8 cellular contexts compared by ENCODE assay signal in genomic region chr15:28737521-28738199, GRCh38. TPM values are rescaled to one million over a fixed set of nuclear protein-coding genes. Genes with fewer than 3 reads are reported as not detected.
A peak's percentile ranks its signal among the peaks of the same experiment; 100 is the strongest.
DNase-seq lines count a peak whose midpoint lies in the region; ATAC-seq and TF ChIP-seq lines count a peak whose summit lies in the region.
"Not testable (repeated sequence)": the region's sequence is repeated elsewhere in the genome, so short reads cannot be mapped to it uniquely, and the experiment has no call there.

No MANE protein-coding gene starts in this region.

- H3K9me3 ChIP-seq in CD4-positive, CD25-positive, alpha-beta regulatory T cell (ENCODE audit: control insufficient read depth in 2 of 2, low read length in 2 of 2); HUES6 (ENCODE audit: control insufficient read depth, insufficient read depth, low read depth, low read length); naive thymus-derived CD4-positive, alpha-beta T cell (ENCODE audit: control insufficient read depth in 2 of 3, low read length in 3 of 3): not testable (repeated sequence)

- CTCF ChIA-PET in activated CD4-positive, alpha-beta T cell treated with anti-CD3 and anti-CD28 coated beads for 36 hours (lab: Charles Lee); naive thymus-derived CD4-positive, alpha-beta T cell (lab: Charles Lee): not testable (repeated sequence)

- H3K4me3 ChIP-seq in CD4-positive, CD25-positive, alpha-beta regulatory T cell (ENCODE audit: low read depth, low read length) = peak overlapping the region; percentile 32
- H3K4me3 ChIP-seq in HUES6 (ENCODE audit: low read depth, low read length) = peak overlapping the region; percentile 45
- H3K4me3 ChIP-seq in naive thymus-derived CD4-positive, alpha-beta T cell (ENCODE audit: low read length) = not testable (repeated sequence)

- H3K4me3 Mint-ChIP-seq in CD4-positive, CD25-positive, alpha-beta regulatory T cell = peak overlapping the region in 3 of 4 donors; percentile 77 to 81 (median 80)
- peak overlapping the region; percentile 68 for H3K4me3 Mint-ChIP-seq in activated CD4-positive, alpha-beta T cell treated with anti-CD3 and anti-CD28 coated beads for 36 hours
- H3K4me3 Mint-ChIP-seq in brain = peak overlapping the region; percentile 74 to 91 (median 79)
- H3K4me3 Mint-ChIP-seq in naive thymus-derived CD4-positive, alpha-beta T cell = peak overlapping the region in 9 of 10 donors; percentile 79 to 97 (median 83)

- H3K36me3 ChIP-seq in CD4-positive, CD25-positive, alpha-beta regulatory T cell (ENCODE audit: control insufficient read depth, insufficient read depth, low read length); HUES6 (ENCODE audit: control insufficient read depth, insufficient read depth, low read length); naive thymus-derived CD4-positive, alpha-beta T cell (ENCODE audit: control insufficient read depth in 2 of 3, insufficient read depth in 3 of 3, low read length in 3 of 3): not testable (repeated sequence)

- peaks cover 15% of the 10 kb centered on the region for H3K27me3 Mint-ChIP-seq in CD4-positive, CD25-positive, alpha-beta regulatory T cell
- H3K27me3 Mint-ChIP-seq in activated CD4-positive, alpha-beta T cell treated with anti-CD3 and anti-CD28 coated beads for 36 hours; brain: not testable (repeated sequence)
- H3K27me3 Mint-ChIP-seq in naive thymus-derived CD4-positive, alpha-beta T cell = peaks cover 0 to 29% (median 0%) of the 10 kb centered on the region in 5 donors

- peaks cover 0 to 13% (median 3%) of the 10 kb centered on the region in 4 donors for H3K4me1 Mint-ChIP-seq in CD4-positive, CD25-positive, alpha-beta regulatory T cell
- not testable (repeated sequence) for H3K4me1 Mint-ChIP-seq in activated CD4-positive, alpha-beta T cell treated with anti-CD3 and anti-CD28 coated beads for 36 hours
- H3K4me1 Mint-ChIP-seq in brain = peaks cover 19% of the 10 kb centered on the region
- peaks cover 0 to 23% (median 10%) of the 10 kb centered on the region in 7 donors for H3K4me1 Mint-ChIP-seq in naive thymus-derived CD4-positive, alpha-beta T cell

- H3K27me3 ChIP-seq in CD4-positive, CD25-positive, alpha-beta regulatory T cell (ENCODE audit: control insufficient read depth, insufficient read depth, low read length); naive thymus-derived CD4-positive, alpha-beta T cell (ENCODE audit: control insufficient read depth in 2 of 2, insufficient read depth in 2 of 2, low read length in 2 of 2): not testable (repeated sequence)
- peaks cover 10% of the 10 kb centered on the region for H3K27me3 ChIP-seq in HUES6 (ENCODE audit: control insufficient read depth, insufficient read depth, low read length)

- POLR2A ChIA-PET in activated CD4-positive, alpha-beta T cell treated with anti-CD3 and anti-CD28 coated beads for 36 hours (lab: Charles Lee); naive thymus-derived CD4-positive, alpha-beta T cell (lab: Charles Lee): not testable (repeated sequence)

- not testable (repeated sequence) for H3K36me3 Mint-ChIP-seq in CD4-positive, CD25-positive, alpha-beta regulatory T cell; activated CD4-positive, alpha-beta T cell treated with anti-CD3 and anti-CD28 coated beads for 36 hours (ENCODE audit: low read depth); brain; naive thymus-derived CD4-positive, alpha-beta T cell

- not testable (repeated sequence) for TF ChIP-seq CTCF in brain (conservative IDR thresholded peaks at IDR 0.05)

- H3K27ac Mint-ChIP-seq in CD4-positive, CD25-positive, alpha-beta regulatory T cell = peak overlapping the region in 1 of 3 donors; percentile 75
- H3K27ac Mint-ChIP-seq in activated CD4-positive, alpha-beta T cell treated with anti-CD3 and anti-CD28 coated beads for 36 hours = not testable (repeated sequence)
- H3K27ac Mint-ChIP-seq in brain = peak overlapping the region in 2 of 5 experiments; percentile 79 to 88
- peak overlapping the region in 8 of 9 donors; percentile 89 to 94 (median 92) for H3K27ac Mint-ChIP-seq in naive thymus-derived CD4-positive, alpha-beta T cell

- H3K4me1 ChIP-seq in CD4-positive, CD25-positive, alpha-beta regulatory T cell (ENCODE audit: control insufficient read depth, insufficient read depth, low read length, poor library complexity, severe bottlenecking); HUES6 (ENCODE audit: control insufficient read depth, insufficient read depth, low read length); naive thymus-derived CD4-positive, alpha-beta T cell (ENCODE audit: control insufficient read depth in 2 of 2, insufficient read depth in 2 of 2, low read length in 2 of 2): not testable (repeated sequence)

- H3K9me3 Mint-ChIP-seq in CD4-positive, CD25-positive, alpha-beta regulatory T cell; activated CD4-positive, alpha-beta T cell treated with anti-CD3 and anti-CD28 coated beads for 36 hours (ENCODE audit: low read depth); brain; naive thymus-derived CD4-positive, alpha-beta T cell: not testable (repeated sequence)

- ATAC-seq in CD4-positive, CD25-positive, alpha-beta regulatory T cell (ENCODE audit: low read depth in 2 of 2) = peak; percentile 72 to 73
- peak; percentile 45 for ATAC-seq in GM21529 (IDR thresholded peaks at IDR 0.05; ENCODE audit: unreplicated experiment)
- peak; percentile 49 for ATAC-seq in activated CD4-positive, alpha-beta T cell treated with anti-CD3 and anti-CD28 coated beads for 36 hours
- peak; percentile 79 for ATAC-seq in naive thymus-derived CD4-positive, alpha-beta T cell

- peak in 1 of 3 donors; percentile 25 for DNase-seq in CD4-positive, CD25-positive, alpha-beta regulatory T cell
- peak; percentile 56 for DNase-seq in activated CD4-positive, alpha-beta T cell treated with anti-CD3 and anti-CD28 coated beads for 36 hours
- peak in 35 of 42 donors; percentile 8 to 76 (median 41) for DNase-seq in head of caudate nucleus
- peak; percentile 38 to 57 (median 48) for DNase-seq in naive thymus-derived CD4-positive, alpha-beta T cell
- peak; percentile 8 for DNase-seq in stimulated activated CD8-positive, alpha-beta memory T cell treated with anti-CD3 and anti-CD28 coated beads, Interleukin-7, amount 100 ng/mL, for 24 hours (ENCODE audit: low read depth)

- not testable (repeated sequence) for H3K9ac ChIP-seq in HUES6 (ENCODE audit: low read length)

- intact Hi-C loops in activated CD4-positive, alpha-beta T cell treated with anti-CD3 and anti-CD28 coated beads for 36 hours (cut with DNase I, micrococcal nuclease); head of caudate nucleus (cut with DNase I); naive thymus-derived CD4-positive, alpha-beta T cell (cut with micrococcal nuclease): not testable (repeated sequence)

- H3K27ac ChIP-seq in CD4-positive, CD25-positive, alpha-beta regulatory T cell (ENCODE audit: insufficient read depth, low read length, poor library complexity, severe bottlenecking) = peak overlapping the region; percentile 57
- not testable (repeated sequence) for H3K27ac ChIP-seq in HUES6 (ENCODE audit: low read depth, low read length)
- peak overlapping the region; percentile 75 for H3K27ac ChIP-seq in naive thymus-derived CD4-positive, alpha-beta T cell (ENCODE audit: low read depth, low read length)

RNA-seq across cellular contexts. Expression of gene GOLGA8M, which starts 25.4 kb away (rescaled TPM):
- total RNA-seq in CD4-positive, CD25-positive, alpha-beta regulatory T cell = 1.1 TPM
- not detected for polyA plus RNA-seq in CD4-positive, CD25-positive, alpha-beta regulatory T cell
- total RNA-seq in activated CD4-positive, alpha-beta T cell treated with anti-CD3 and anti-CD28 coated beads for 36 hours = under 1 TPM; 0.35 to 0.75 TPM
- polyA plus RNA-seq in brain (ENCODE audit: insufficient read depth, low read depth, low replicate concordance) = not detected
- 10 to 100 TPM in 2 of 5 experiments, 1 to 10 TPM in 3; 2.9 to 14.9 (median 7.0) TPM for total RNA-seq in naive thymus-derived CD4-positive, alpha-beta T cell
- polyA plus RNA-seq in naive thymus-derived CD4-positive, alpha-beta T cell = under 1 TPM in 1 of 2 donors, not detected in 1; 0.53 TPM
